ENCODE assay signal across 19 cellular contexts in the genomic region with DNA sequence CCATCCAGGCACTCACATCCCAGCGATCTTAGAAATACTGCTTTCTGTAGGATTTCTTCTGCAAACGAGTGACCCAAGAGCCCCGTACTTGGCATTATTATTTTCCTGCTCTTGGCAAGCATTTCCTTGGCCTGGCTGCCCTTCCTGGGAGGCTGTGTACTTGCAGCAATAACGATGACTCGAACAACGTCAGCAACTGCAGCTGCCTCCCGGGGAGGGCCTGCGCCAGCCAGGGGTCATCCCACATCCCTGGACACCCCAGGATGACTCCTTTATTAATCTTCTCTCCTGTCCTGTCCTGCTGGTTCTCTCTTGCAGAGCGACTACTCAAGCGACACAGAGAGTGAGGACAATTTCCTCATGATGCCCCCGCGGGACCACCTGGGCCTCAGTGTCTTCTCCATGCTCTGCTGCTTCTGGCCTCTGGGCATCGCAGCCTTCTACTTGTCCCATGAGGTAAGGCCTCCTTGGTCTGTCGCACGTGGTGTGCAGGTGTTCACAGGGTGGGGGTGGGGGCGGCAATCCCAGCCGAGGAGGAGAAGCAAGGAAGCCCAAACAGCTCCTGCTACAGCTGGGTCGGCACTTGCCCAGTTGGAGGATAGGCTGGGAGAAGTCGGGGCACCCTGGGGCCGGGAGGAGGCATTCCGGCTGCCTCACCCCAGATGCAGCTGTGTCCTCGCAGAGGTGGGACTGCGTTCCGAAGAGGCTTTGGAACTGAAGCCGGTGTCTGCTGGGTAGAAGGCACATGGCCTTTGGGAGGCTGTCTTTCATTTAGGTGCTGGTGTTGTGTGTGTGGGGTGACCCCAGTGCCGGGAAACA.
DNase-seq lines count a peak whose midpoint lies in the region; ATAC-seq, FAIRE-seq and TF ChIP-seq lines count a peak whose summit lies in the region.
"Had no signal": no experiment of that assay in that cellular context is flagged by ENCODE, and none has a peak within 500 bp of the region (broad histone marks: within the 10 kb centered on the region; RNA-seq: fewer than 3 reads in every experiment).

No MANE protein-coding gene starts in this region.

- H2AFZ ChIP-seq in H9 (ENCODE audit: low read length), result no peak overlapping the region
- H2AFZ ChIP-seq: GM23338, PC-9 had no signal

- H2BK120ac ChIP-seq in H9 (ENCODE audit: low read depth, low read length, poor library complexity, severe bottlenecking), result no peak overlapping the region

- WGBS in H9 (ENCODE audit: extremely low coverage, insufficient read length, low lambda C conversion rate), result no CpG with 5 or more reads among the region's 26 CpGs

- H4K8ac ChIP-seq in H9 (replicated peaks; ENCODE audit: insufficient read length, low read depth, low read length), result no peak overlapping the region

- no peak overlapping the region for H3T11ph ChIP-seq in H9 (ENCODE audit: low read length)

- H3K18ac ChIP-seq in H9 (ENCODE audit: insufficient read length, low read depth, low read length), result no peak overlapping the region

- H3K27ac ChIP-seq in H9 (ENCODE audit: insufficient read length, low read depth, low read length), result no peak overlapping the region
- H3K27ac ChIP-seq: lower lobe of right lung, ovary, PC-9 had no signal

- H3K27me3 Mint-ChIP-seq in H9 (ENCODE audit: low read depth), result no peaks in the 10 kb centered on the region; the same call in 1 of the 2 replicates
- H3K27me3 Mint-ChIP-seq in activated CD8-positive, alpha-beta T cell treated with anti-CD3 and anti-CD28 coated beads, Interleukin-2, amount 10 ng/mL, durations not matched to agents 7 days and 5 days (ENCODE audit: low read depth), result no peaks in the 10 kb centered on the region
- H3K27me3 Mint-ChIP-seq: B cell had no signal

- H4K91ac ChIP-seq in H9 (ENCODE audit: insufficient read length, low read depth, low read length), result no peak overlapping the region

- H2BK12ac ChIP-seq in H9 (ENCODE audit: insufficient read length, low read depth, low read length), result no peak overlapping the region

- H3K4me2 ChIP-seq in H9 (ENCODE audit: insufficient read depth, insufficient read length, low read length), result no peak overlapping the region
- H3K4me2 ChIP-seq: GM23338, PC-9 had no signal

- FAIRE-seq in bronchial epithelial cell (lab: Jason Lieb, UNC), result peak; percentile 7
- FAIRE-seq: urothelium cell line had no signal

- no peak overlapping the region for H2BK5ac ChIP-seq in H9 (ENCODE audit: insufficient read length, low read length)

- no peak overlapping the region for H3K23ac ChIP-seq in H9 (ENCODE audit: insufficient read length, low read depth, low read length)

- no peaks in the 10 kb centered on the region for H3K27me3 ChIP-seq in H9 (ENCODE audit: insufficient read depth, low read length)
- H3K27me3 ChIP-seq in bronchial epithelial cell (ENCODE audit: control insufficient read depth, insufficient read depth, low read length), result no peaks in the 10 kb centered on the region
- H3K27me3 ChIP-seq: ovary had no signal

- no peak for ATAC-seq in activated CD8-positive, alpha-beta T cell treated with anti-CD3 and anti-CD28 coated beads, Interleukin-2, amount 10 ng/mL, durations not matched to agents 7 days and 5 days
- ATAC-seq in HG03378 (IDR thresholded peaks at IDR 0.05; ENCODE audit: unreplicated experiment) (no peak), HG03095 (IDR thresholded peaks at IDR 0.05; ENCODE audit: unreplicated experiment) (no peak)
- ATAC-seq: GM23338, lower lobe of right lung had no signal

- peaks cover 0 to 2% (median 0%) of the 10 kb centered on the region in 3 experiments; a peak in 1 of 7 replicates for H3K36me3 Mint-ChIP-seq in H9 (ENCODE audit: insufficient read depth in 1 of 3, low read depth in 3 of 3)
- no peaks in the 10 kb centered on the region for H3K36me3 Mint-ChIP-seq in activated CD8-positive, alpha-beta T cell treated with anti-CD3 and anti-CD28 coated beads, Interleukin-2, amount 10 ng/mL, durations not matched to agents 7 days and 5 days (ENCODE audit: low read depth)

- peaks cover under 1 to 6% of the 10 kb centered on the region in 2 experiments for H3K4me1 Mint-ChIP-seq in H9
- H3K4me1 Mint-ChIP-seq in activated CD8-positive, alpha-beta T cell treated with anti-CD3 and anti-CD28 coated beads, Interleukin-2, amount 10 ng/mL, durations not matched to agents 7 days and 5 days (ENCODE audit: low read depth), result no peaks in the 10 kb centered on the region

- no peaks in the 10 kb centered on the region for H3K23me2 ChIP-seq in H9 (ENCODE audit: insufficient read length, low read depth, low read length, poor library complexity, severe bottlenecking)

- H2BK20ac ChIP-seq in H9 (ENCODE audit: low read depth, low read length, poor library complexity, severe bottlenecking), result no peak overlapping the region

- no peaks in the 10 kb centered on the region for H3K36me3 ChIP-seq in bronchial epithelial cell (ENCODE audit: control insufficient read depth, insufficient read depth, low read length)
- H3K36me3 ChIP-seq: lower lobe of right lung, ovary had no signal

- H4K5ac ChIP-seq in H9 (ENCODE audit: insufficient read length, low read depth, low read length), result no peak overlapping the region

- POLR2A ChIA-PET in AG04449 (lab: Yijun Ruan, JAX), result no interaction called here
- POLR2A ChIA-PET in activated CD8-positive, alpha-beta T cell treated with anti-CD3 and anti-CD28 coated beads, Interleukin-2, amount 10 ng/mL, durations not matched to agents 7 days and 5 days (lab: Charles Lee), result no interaction called here

- H3K4ac ChIP-seq in H9 (ENCODE audit: low read depth, low read length), result no peak overlapping the region

- H3K4me3 ChIP-seq in AG04449 (ENCODE audit: low read depth, low read length), result no peak overlapping the region
- no peak overlapping the region for H3K4me3 ChIP-seq in bronchial epithelial cell (ENCODE audit: low read depth, low read length)
- H3K4me3 ChIP-seq: GM23338, lower lobe of right lung, ovary, PC-9 had no signal

- no peak overlapping the region for H2AK5ac ChIP-seq in H9 (ENCODE audit: insufficient read length, low read length)

- H3K9me3 Mint-ChIP-seq in H9, result no peaks in the 10 kb centered on the region
- H3K9me3 Mint-ChIP-seq in activated CD8-positive, alpha-beta T cell treated with anti-CD3 and anti-CD28 coated beads, Interleukin-2, amount 10 ng/mL, durations not matched to agents 7 days and 5 days (ENCODE audit: insufficient read depth), result no peaks in the 10 kb centered on the region
- H3K9me3 Mint-ChIP-seq: GM23338; T-helper 1 cell treated with Interleukin-12 subunit alpha and Interleukin-12 subunit beta and Interleukin-4 antibody, amounts not matched to agents 30 μg/mL and 1 μg/mL, for 36 hours had no signal

- no peak overlapping the region for H2BK15ac ChIP-seq in H9 (ENCODE audit: low read depth, low read length)

- H3K4me1 ChIP-seq in H9 (ENCODE audit: insufficient read depth, low read length), result no peaks in the 10 kb centered on the region
- H3K4me1 ChIP-seq: lower lobe of right lung had no signal

- no peak overlapping the region for H3K4me3 Mint-ChIP-seq in H9
- no peak overlapping the region for H3K4me3 Mint-ChIP-seq in activated CD8-positive, alpha-beta T cell treated with anti-CD3 and anti-CD28 coated beads, Interleukin-2, amount 10 ng/mL, durations not matched to agents 7 days and 5 days
- H3K4me3 Mint-ChIP-seq: B cell; GM23338; T-helper 1 cell treated with Interleukin-12 subunit alpha and Interleukin-12 subunit beta and Interleukin-4 antibody, amounts not matched to agents 30 μg/mL and 1 μg/mL, for 36 hours had no signal

- H3K56ac ChIP-seq in H9 (ENCODE audit: insufficient read length, low read depth, low read length), result no peak overlapping the region

- peak overlapping the region in 2 of 3 experiments; percentile 52 to 73; a peak in 2 of 7 replicates for H3K27ac Mint-ChIP-seq in H9
- H3K27ac Mint-ChIP-seq in activated CD8-positive, alpha-beta T cell treated with anti-CD3 and anti-CD28 coated beads, Interleukin-2, amount 10 ng/mL, durations not matched to agents 7 days and 5 days, result no peak overlapping the region
- H3K27ac Mint-ChIP-seq: B cell; GM23338; T-helper 1 cell treated with Interleukin-12 subunit alpha and Interleukin-12 subunit beta and Interleukin-4 antibody, amounts not matched to agents 30 μg/mL and 1 μg/mL, for 36 hours had no signal

- DNase-seq in AG04449 (ENCODE audit: low read depth, low spot score) (peak; percentile 23), H9 (no peak), bronchial epithelial cell (ENCODE audit: low read depth) (no peak), kidney glomerular epithelial cell (lab: John Stamatoyannopoulos, UW) (peak; percentile 17)
- DNase-seq in activated CD4-positive, alpha-beta T cell treated with anti-CD3 and anti-CD28 coated beads, Interleukin-2, amount 50 U/mL, for 1 hour, result no peak
- no peak for DNase-seq in activated CD8-positive, alpha-beta T cell treated with anti-CD3 and anti-CD28 coated beads, Interleukin-2, amount 10 ng/mL, durations not matched to agents 7 days and 5 days
- DNase-seq: activated CD4-positive, alpha-beta T cell treated with anti-CD3 and anti-CD28 coated beads for 48 hours; effector memory CD4-positive, alpha-beta T cell; lower lobe of right lung; MV-4-11; NCI-H2171 treated with DMSO at 0.1 percent for 48 hours; PC-9 had no signal

- no peaks in the 10 kb centered on the region for H3K79me1 ChIP-seq in H9 (ENCODE audit: insufficient read depth, low read depth, low read length, poor library complexity, severe bottlenecking)

- CTCF ChIA-PET in AG04449 (lab: Yijun Ruan, JAX), result no interaction called here
- CTCF ChIA-PET in activated CD8-positive, alpha-beta T cell treated with anti-CD3 and anti-CD28 coated beads, Interleukin-2, amount 10 ng/mL, durations not matched to agents 7 days and 5 days (lab: Charles Lee), result no interaction called here

- H3K9me3 ChIP-seq in H9 (ENCODE audit: control insufficient read depth, low read depth, low read length), result no peaks in the 10 kb centered on the region
- H3K9me3 ChIP-seq: lower lobe of right lung, ovary had no signal

- no peak overlapping the region for H3K9ac ChIP-seq in H9 (ENCODE audit: extremely low read depth, insufficient read length, low read length)

- H3K14ac ChIP-seq in H9 (ENCODE audit: insufficient read depth, low read length), result no peak overlapping the region

- TF ChIP-seq CTCF in AG04449 (IDR thresholded peaks at IDR 0.05; ENCODE audit: insufficient read depth, low read length, missing control alignments), result no peak
- no peak for TF ChIP-seq CTCF in H9 (conservative IDR thresholded peaks at IDR 0.05)
- TF ChIP-seq CTCF in bronchial epithelial cell (IDR thresholded peaks at IDR 0.05; ENCODE audit: insufficient read depth, low read length, severe bottlenecking), result no peak

- H4K20me1 ChIP-seq in H9 (ENCODE audit: control insufficient read depth, insufficient read depth, insufficient read length), result peaks cover 4% of the 10 kb centered on the region

- H3K79me2 ChIP-seq in H9 (ENCODE audit: insufficient read depth, low read length), result no peaks in the 10 kb centered on the region

Comparison
In these comparisons a context has a peak if more than half of its experiments do, and no peak if none do; other contexts are left out.
1. DNase-seq: peak in AG04449 (single experiment) and kidney glomerular epithelial cell (single experiment); none in H9 (single experiment), bronchial epithelial cell (single experiment), activated CD4-positive, alpha-beta T cell treated with anti-CD3 and anti-CD28 coated beads, Interleukin-2, amount 50 U/mL, for 1 hour (single experiment) and activated CD8-positive, alpha-beta T cell treated with anti-CD3 and anti-CD28 coated beads, Interleukin-2, amount 10 ng/mL, durations not matched to agents 7 days and 5 days (single experiment).